In genomic region chr1:179706339-179706941, GRCh38 we compare ENCODE assay signal across 8 cellular contexts. TPM values are rescaled to one million over a fixed set of nuclear protein-coding genes. Genes with fewer than 3 reads are reported as not detected.
A peak's percentile ranks its signal among the peaks of the same experiment; 100 is the strongest.
DNase-seq lines count a peak whose midpoint lies in the region; ATAC-seq and TF ChIP-seq lines count a peak whose summit lies in the region.

No MANE protein-coding gene starts in this region.

- no peak overlapping the region for H3K4me3 ChIP-seq in Loucy (ENCODE audit: low read length, poor library complexity, severe bottlenecking)
- no peak overlapping the region for H3K4me3 ChIP-seq in right cardiac atrium (ENCODE audit: low read length)
- no peak overlapping the region for H3K4me3 ChIP-seq in smooth muscle cell

- intact Hi-C loops in right cardiac atrium (cut with DNase I) (loop anchor here in 3 of 4 donors (1.0 to 5.0 kb wide), 3 partner anchors 104 to 106 kb away; no protein-coding TSS in a partner anchor), posterior vena cava (cut with DNase I) (loop anchor here in 1 of 2 donors (5.0 kb wide), 1 partner anchor 106 kb away; no protein-coding TSS in a partner anchor)

- WGBS in right cardiac atrium = 0% methylated on average over 3 of the region's 3 CpGs
- 11% methylated on average over 3 of the region's 3 CpGs for WGBS in smooth muscle cell (ENCODE audit: low lambda C conversion rate)

- H4K20me1 ChIP-seq in Loucy (ENCODE audit: insufficient read depth, low read length, poor library complexity, severe bottlenecking) (no peaks in the 10 kb centered on the region), smooth muscle cell (ENCODE audit: low read depth) (no peaks in the 10 kb centered on the region)

- DNase-seq in GM03348 (ENCODE audit: low spot score) (peak; percentile 67), SHP77 treated with DMSO at 0.1 percent for 48 hours (lab: John Stamatoyannopoulos, UW) (peak; percentile 21), right cardiac atrium (peak in 2 of 3 donors; percentile 37 to 46), smooth muscle cell (lab: John Stamatoyannopoulos, UW; ENCODE audit: unreplicated experiment) (no peak), posterior vena cava (ENCODE audit: low spot score) (no peak)
- peak; percentile 56 for DNase-seq in activated naive CD4-positive, alpha-beta T cell treated with anti-CD3 and anti-CD28 coated beads, Interleukin-2, amount 50 U/mL, for 16 hours

- H3K4me2 ChIP-seq in Loucy (ENCODE audit: low read depth, low read length, poor library complexity, severe bottlenecking) (no peak overlapping the region), smooth muscle cell (no peak overlapping the region)

- H3K79me2 ChIP-seq in Loucy (ENCODE audit: insufficient read depth, low read length) = no peaks in the 10 kb centered on the region
- H3K79me2 ChIP-seq in smooth muscle cell (ENCODE audit: low read depth) = no peaks in the 10 kb centered on the region

- no peaks in the 10 kb centered on the region for H3K9me2 ChIP-seq in Loucy (replicated peaks; ENCODE audit: low read depth, low read length)

- H3K9ac ChIP-seq in Loucy (ENCODE audit: low read depth, low read length, poor library complexity, severe bottlenecking) (no peak overlapping the region), smooth muscle cell (ENCODE audit: low read depth) (no peak overlapping the region)

- peak overlapping the region; percentile 32; the same call in 1 of the 2 replicates for H2AFZ ChIP-seq in Loucy (ENCODE audit: low read length)
- no peak overlapping the region for H2AFZ ChIP-seq in smooth muscle cell (ENCODE audit: low read depth)

- no peaks in the 10 kb centered on the region for H3K4me1 ChIP-seq in Loucy (ENCODE audit: insufficient read depth, low read length, poor library complexity, severe bottlenecking)
- peaks cover 2% of the 10 kb centered on the region for H3K4me1 ChIP-seq in right cardiac atrium (ENCODE audit: control insufficient read depth, insufficient read depth, low read length)
- no peaks in the 10 kb centered on the region for H3K4me1 ChIP-seq in smooth muscle cell (ENCODE audit: low read depth)

- TF ChIP-seq CTCF in Loucy (conservative IDR thresholded peaks at IDR 0.05; ENCODE audit: low read length) (peak; percentile 97), smooth muscle cell (IDR thresholded peaks at IDR 0.05; ENCODE audit: borderline replicate concordance, insufficient read depth, poor library complexity, severe bottlenecking) (peak; percentile 91)

- no peak overlapping the region for H3K27ac ChIP-seq in right cardiac atrium (ENCODE audit: low read length)
- no peak overlapping the region for H3K27ac ChIP-seq in smooth muscle cell (ENCODE audit: low read depth)

- H3K27me3 ChIP-seq in Loucy (ENCODE audit: insufficient read depth, low read length, poor library complexity, severe bottlenecking) (no peaks in the 10 kb centered on the region), right cardiac atrium (ENCODE audit: control insufficient read depth, insufficient read depth) (no peaks in the 10 kb centered on the region), smooth muscle cell (ENCODE audit: low read depth) (peaks cover 10% of the 10 kb centered on the region)

- H3F3A ChIP-seq in Loucy (ENCODE audit: low read depth) = no peaks in the 10 kb centered on the region
- no peaks in the 10 kb centered on the region for H3F3A ChIP-seq in smooth muscle cell (ENCODE audit: low read depth)

- H3K9me3 ChIP-seq in Loucy (ENCODE audit: insufficient read depth, low read depth, low read length) (no peaks in the 10 kb centered on the region), right cardiac atrium (ENCODE audit: control insufficient read depth, low read length) (no peaks in the 10 kb centered on the region), smooth muscle cell (replicated peaks; ENCODE audit: low read depth) (no peaks in the 10 kb centered on the region)

- H3K36me3 ChIP-seq in Loucy (ENCODE audit: insufficient read depth, low read length) (no peaks in the 10 kb centered on the region), smooth muscle cell (ENCODE audit: low read depth) (no peaks in the 10 kb centered on the region)

- ATAC-seq in right cardiac atrium (no peak), esophagus mucosa (no peak)

RNA-seq across cellular contexts. Expression of gene FAM163A, which starts 36.7 kb away (rescaled TPM):
- under 1 TPM in 2 of 4 donors, not detected in 2; 0.09 to 0.19 TPM for total RNA-seq in right cardiac atrium
- polyA plus RNA-seq in right cardiac atrium = 0.16 TPM
- not detected in 2 replicates for total RNA-seq in smooth muscle cell
- 0.44 TPM in 1 of 2 replicates, not detected in the other for polyA plus RNA-seq in smooth muscle cell
- total RNA-seq in esophagus mucosa = not detected
- total RNA-seq in posterior vena cava = under 1 TPM in 1 of 2 donors, not detected in 1; 0.10 TPM

Comparison
In these comparisons a context has a peak if more than half of its experiments do, and no peak if none do; other contexts are left out.
1. DNase-seq: peak in GM03348 (single experiment), SHP77 treated with DMSO at 0.1 percent for 48 hours (single experiment), activated naive CD4-positive, alpha-beta T cell treated with anti-CD3 and anti-CD28 coated beads, Interleukin-2, amount 50 U/mL, for 16 hours (single experiment) and right cardiac atrium (2 of 3); none in smooth muscle cell (single experiment) and posterior vena cava (single experiment).